In genomic region chr12:108514468-108514972, GRCh38 we compare ENCODE assay signal across 8 cellular contexts. TPM values are rescaled to one million over a fixed set of nuclear protein-coding genes. Genes with fewer than 3 reads are reported as not detected.
DNase-seq lines count a peak whose midpoint lies in the region; ATAC-seq, FAIRE-seq and TF ChIP-seq lines count a peak whose summit lies in the region.

No MANE protein-coding gene starts in this region.

- peak overlapping the region in 1 of 2 donors; percentile 45 for H3K27ac ChIP-seq in breast epithelium

- CTCF ChIA-PET in Caco-2 (lab: Charles Lee), result no interaction called here

- H3K36me3 Mint-ChIP-seq in Caco-2 (ENCODE audit: insufficient read depth, unreplicated experiment), result peaks cover 50% of the 10 kb centered on the region

- peak; percentile 10 for ATAC-seq in HG03342 (IDR thresholded peaks at IDR 0.05; ENCODE audit: unreplicated experiment)
- peak; percentile 1 for ATAC-seq in mucosa of descending colon

- peaks cover 2% of the 10 kb centered on the region for H3K27me3 Mint-ChIP-seq in Caco-2 (ENCODE audit: insufficient read depth, unreplicated experiment)

- no peaks in the 10 kb centered on the region for H3K9me3 Mint-ChIP-seq in Caco-2 (ENCODE audit: unreplicated experiment)

- H3K27me3 ChIP-seq in Caco-2 (replicated peaks; ENCODE audit: control insufficient read depth, insufficient read depth, low read length), result no peaks in the 10 kb centered on the region
- H3K27me3 ChIP-seq in breast epithelium, result no peaks in the 10 kb centered on the region

- POLR2A ChIA-PET in Caco-2 (lab: Charles Lee), result no interaction called here

- H3K4me1 ChIP-seq in Caco-2 (no peaks in the 10 kb centered on the region), breast epithelium (peaks cover 0 to 8% of the 10 kb centered on the region in 2 donors), mucosa of descending colon (ENCODE audit: low read depth) (peaks cover 3% of the 10 kb centered on the region)

- no peak for TF ChIP-seq CTCF in Caco-2 (IDR thresholded peaks at IDR 0.05; ENCODE audit: insufficient read depth in 1 of 2, low read depth in 1 of 2, low read length in 1 of 2, severe bottlenecking in 1 of 2, unreplicated experiment in 1 of 2)
- TF ChIP-seq CTCF in breast epithelium (IDR thresholded peaks at IDR 0.05), result no peak
- no peak for TF ChIP-seq CTCF in mucosa of descending colon (IDR thresholded peaks at IDR 0.05)

- H3K27ac Mint-ChIP-seq in Caco-2 (ENCODE audit: unreplicated experiment), result peak overlapping the region; percentile 89

- TF ChIP-seq POLR2A in breast epithelium (IDR thresholded peaks at IDR 0.05) (no peak), GM12892 (IDR thresholded peaks at IDR 0.05; ENCODE audit: low read depth, low read length) (no peak)

- FAIRE-seq in GM12892 (lab: Jason Lieb, UNC), result no peak

- H3K9me3 ChIP-seq in Caco-2 (no peaks in the 10 kb centered on the region; the same call in 1 of the 2 replicates), breast epithelium (no peaks in the 10 kb centered on the region), mucosa of descending colon (no peaks in the 10 kb centered on the region)

- peaks cover 18% of the 10 kb centered on the region for H3K4me1 Mint-ChIP-seq in Caco-2 (ENCODE audit: low read depth, unreplicated experiment)

- intact Hi-C loops in Caco-2 (cut with micrococcal nuclease; ENCODE audit: unreplicated experiment) (loop anchor here (10.0 kb wide), 1 partner anchor 450 kb away; no protein-coding TSS in a partner anchor), breast epithelium (cut with DNase I; ENCODE audit: low total_unique reads) (loop anchor here (10.0 kb wide), 1 partner anchor 170 kb away; no protein-coding TSS in a partner anchor), mucosa of descending colon (cut with DNase I, micrococcal nuclease) (no loop called here), head of caudate nucleus (cut with DNase I) (loop anchor here (5.0 to 10.0 kb wide), 2 partner anchors 600 to 832 kb away; no protein-coding TSS in a partner anchor)

- no peaks in the 10 kb centered on the region; the same call in 1 of the 2 replicates for H3K36me3 ChIP-seq in Caco-2 (ENCODE audit: control insufficient read depth, insufficient read depth, low read length)
- no peaks in the 10 kb centered on the region for H3K36me3 ChIP-seq in breast epithelium
- peaks cover 4% of the 10 kb centered on the region for H3K36me3 ChIP-seq in mucosa of descending colon (ENCODE audit: low read depth)

- peak overlapping the region; percentile 82 for H3K4me3 Mint-ChIP-seq in Caco-2 (ENCODE audit: unreplicated experiment)

- H3K4me3 ChIP-seq in Caco-2 (ENCODE audit: low read depth, low read length), result peak overlapping the region; percentile 34
- H3K4me3 ChIP-seq in breast epithelium, result peak overlapping the region; percentile 87 to 92 (median 87)
- H3K4me3 ChIP-seq in mucosa of descending colon, result no peak overlapping the region

- BruUV-seq in Caco-2 (replicated peaks; lab: Mats Ljungman, UMichigan), result no TSS peak

- DNase-seq in Caco-2, result no peak
- no peak for DNase-seq in breast epithelium (ENCODE audit: low spot score in 2 of 2)
- DNase-seq in mucosa of descending colon, result no peak
- DNase-seq in head of caudate nucleus, result no peak
- no peak for DNase-seq in NCI-H1436 treated with DMSO at 0.1 percent for 48 hours (lab: John Stamatoyannopoulos, UW)
- DNase-seq in NCI-H524 (lab: John Stamatoyannopoulos, UW), result no peak
- DNase-seq in GM12892 (ENCODE audit: insufficient read length), result no peak

RNA-seq across cellular contexts. Expression of gene FICD, which starts 0.6 kb away (rescaled TPM):
- 2.8 and 3.6 TPM in 2 replicates for total RNA-seq in Caco-2 (2022)
- total RNA-seq in breast epithelium, result 1 to 10 TPM; 7.0 to 8.5 (median 8.0) TPM
- 1 to 10 TPM; 3.2 to 6.0 (median 5.1) TPM for total RNA-seq in mucosa of descending colon
- polyA plus RNA-seq in GM12892 (2012; ENCODE audit: missing spikeins), result 2.4 TPM

RNA-seq across cellular contexts. Expression of gene SART3, which starts 46.5 kb away (rescaled TPM):
- total RNA-seq in Caco-2 (2022) (77.3 and 79.2 TPM in 2 replicates), breast epithelium (10 to 100 TPM; 49.8 to 62.9 (median 60.2) TPM), mucosa of descending colon (10 to 100 TPM; 42.0 to 47.7 (median 47.6) TPM)
- 36.3 TPM for polyA plus RNA-seq in GM12892 (2012; ENCODE audit: missing spikeins)

RNA-seq across cellular contexts. Expression of gene ISCU, which starts 47.9 kb away (rescaled TPM):
- 70.1 and 86.9 TPM in 2 replicates for total RNA-seq in Caco-2 (2022)
- total RNA-seq in breast epithelium, result 100 to 1,000 TPM; 220 to 328 (median 227) TPM
- 100 to 1,000 TPM in 2 of 3 donors, 10 to 100 TPM in 1; 94.7 to 155 (median 107) TPM for total RNA-seq in mucosa of descending colon
- polyA plus RNA-seq in GM12892 (2012; ENCODE audit: missing spikeins), result 136 TPM

Comparison
In these comparisons a context has a peak if more than half of its experiments do, and no peak if none do; other contexts are left out.
1. intact Hi-C loops: an anchor here in Caco-2 (10.0 kb wide), breast epithelium (10.0 kb wide) and head of caudate nucleus (5.0 to 10.0 kb wide); none called in mucosa of descending colon.